Comparison of ENCODE assay signal across 8 cellular contexts in genomic region chr4:156771171-156771837, GRCh38.
A peak's percentile ranks its signal among the peaks of the same experiment; 100 is the strongest.
DNase-seq lines count a peak whose midpoint lies in the region; ATAC-seq and TF ChIP-seq lines count a peak whose summit lies in the region.

No MANE protein-coding gene starts in this region.

- no peaks in the 10 kb centered on the region for H3K4me1 Mint-ChIP-seq in activated T-helper 17 cell treated with anti-CD3 and anti-CD28 coated beads, Interleukin-2, amount 50 U/mL, for 72 hours

- no peak overlapping the region for H3K27ac Mint-ChIP-seq in activated T-helper 17 cell treated with anti-CD3 and anti-CD28 coated beads, Interleukin-2, amount 50 U/mL, for 72 hours

- H3K4me3 ChIP-seq in choroid plexus epithelial cell (ENCODE audit: low read depth, low read length) (no peak overlapping the region), mesodermal cell (ENCODE audit: extremely low read depth, insufficient read depth, low read length, poor library complexity, severe bottlenecking) (no peak overlapping the region)

- peak overlapping the region; percentile 86 for H3K27ac ChIP-seq in mesodermal cell (ENCODE audit: low read depth, low read length, severe bottlenecking)

- TF ChIP-seq CTCF in choroid plexus epithelial cell (conservative IDR thresholded peaks at IDR 0.05; ENCODE audit: low read depth, low read length) = no peak

- peaks cover 4% of the 10 kb centered on the region for H3K9me3 Mint-ChIP-seq in activated T-helper 17 cell treated with anti-CD3 and anti-CD28 coated beads, Interleukin-2, amount 50 U/mL, for 72 hours

- DNase-seq in Daoy (ENCODE audit: low read depth) (peak; percentile 36), NCI-H2227 treated with DMSO at 0.1 percent for 48 hours (lab: John Stamatoyannopoulos, UW) (peak; percentile 18), choroid plexus epithelial cell (ENCODE audit: low read depth) (peak; percentile 69)
- no peak for DNase-seq in stimulated activated CD4-positive, alpha-beta T cell treated with anti-CD3 and anti-CD28 coated beads, Interleukin-12 subunit alpha, Interleukin-12 subunit beta, amount 100 ng/mL, for 4 hours
- no peak for DNase-seq in activated CD4-positive, alpha-beta T cell treated with anti-CD3 and anti-CD28 coated beads for 48 hours

- H3K36me3 Mint-ChIP-seq in activated T-helper 17 cell treated with anti-CD3 and anti-CD28 coated beads, Interleukin-2, amount 50 U/mL, for 72 hours (ENCODE audit: low read depth) = no peaks in the 10 kb centered on the region

- H3K9me3 ChIP-seq in mesodermal cell (ENCODE audit: control insufficient read depth, low read length) = no peaks in the 10 kb centered on the region

- ATAC-seq in activated T-helper 17 cell treated with anti-CD3 and anti-CD28 coated beads, Interleukin-2, amount 50 U/mL, for 72 hours (replicated peaks) = no peak
- ATAC-seq in HG02763 (IDR thresholded peaks at IDR 0.05; ENCODE audit: unreplicated experiment) = no peak

- H3K4me1 ChIP-seq in mesodermal cell (ENCODE audit: control insufficient read depth, insufficient read depth, low read length, poor library complexity, severe bottlenecking) = peaks cover 38% of the 10 kb centered on the region

- no peak overlapping the region for H3K4me3 Mint-ChIP-seq in activated T-helper 17 cell treated with anti-CD3 and anti-CD28 coated beads, Interleukin-2, amount 50 U/mL, for 72 hours

- H3K27me3 Mint-ChIP-seq in activated T-helper 17 cell treated with anti-CD3 and anti-CD28 coated beads, Interleukin-2, amount 50 U/mL, for 72 hours = no peaks in the 10 kb centered on the region

- WGBS in mesodermal cell (ENCODE audit: insufficient coverage in 2 of 2), 2 experiments = 58 to 81% methylated on average over 4 of the region's 6 CpGs

- no peaks in the 10 kb centered on the region for H3K36me3 ChIP-seq in mesodermal cell (ENCODE audit: control insufficient read depth, insufficient read depth, low read length)

Comparison
In these comparisons a context has a peak if more than half of its experiments do, and no peak if none do; other contexts are left out.
1. DNase-seq: peak in Daoy (single experiment), NCI-H2227 treated with DMSO at 0.1 percent for 48 hours (single experiment) and choroid plexus epithelial cell (single experiment); none in stimulated activated CD4-positive, alpha-beta T cell treated with anti-CD3 and anti-CD28 coated beads, Interleukin-12 subunit alpha, Interleukin-12 subunit beta, amount 100 ng/mL, for 4 hours (single experiment) and activated CD4-positive, alpha-beta T cell treated with anti-CD3 and anti-CD28 coated beads for 48 hours (single experiment).